Comparison of ENCODE assay signal across 1 cellular context in the genomic region with DNA sequence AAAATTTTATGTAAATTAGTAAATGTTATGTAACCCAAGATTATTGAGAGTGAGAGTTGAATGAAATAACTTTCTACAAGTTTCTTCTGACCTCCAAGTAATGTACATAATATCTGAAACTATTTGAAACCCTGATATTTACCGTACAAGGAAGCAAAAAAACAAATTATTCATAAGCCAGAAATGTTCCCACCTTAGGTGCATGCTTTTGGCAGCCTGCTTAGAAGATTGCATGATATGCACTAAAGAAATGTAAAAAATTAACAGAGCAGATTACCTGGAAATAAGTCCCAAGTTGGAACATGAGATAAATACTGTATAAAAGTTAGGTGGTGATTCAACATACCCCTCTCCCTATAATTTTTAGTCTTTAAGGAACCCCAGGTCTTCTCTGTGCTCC.
TF ChIP-seq lines count a peak whose summit lies in the region.

No MANE protein-coding gene starts in this region.

TF ChIP-seq in GM23338, 12 proteins besides CTCF, POLR2A, EP300 and RAD21 (continued from another document):
- no peak for TF ChIP-seq ZNF462 (CRISPR knock-in tag; IDR thresholded peaks at IDR 0.05)
- TF ChIP-seq ZNF331 (CRISPR knock-in tag; IDR thresholded peaks at IDR 0.05; ENCODE audit: low read depth): no peak
- no peak for TF ChIP-seq REST (IDR thresholded peaks at IDR 0.05; ENCODE audit: unreplicated experiment)
